Comparison of ENCODE assay signal across 1 cellular context in the genomic region with DNA sequence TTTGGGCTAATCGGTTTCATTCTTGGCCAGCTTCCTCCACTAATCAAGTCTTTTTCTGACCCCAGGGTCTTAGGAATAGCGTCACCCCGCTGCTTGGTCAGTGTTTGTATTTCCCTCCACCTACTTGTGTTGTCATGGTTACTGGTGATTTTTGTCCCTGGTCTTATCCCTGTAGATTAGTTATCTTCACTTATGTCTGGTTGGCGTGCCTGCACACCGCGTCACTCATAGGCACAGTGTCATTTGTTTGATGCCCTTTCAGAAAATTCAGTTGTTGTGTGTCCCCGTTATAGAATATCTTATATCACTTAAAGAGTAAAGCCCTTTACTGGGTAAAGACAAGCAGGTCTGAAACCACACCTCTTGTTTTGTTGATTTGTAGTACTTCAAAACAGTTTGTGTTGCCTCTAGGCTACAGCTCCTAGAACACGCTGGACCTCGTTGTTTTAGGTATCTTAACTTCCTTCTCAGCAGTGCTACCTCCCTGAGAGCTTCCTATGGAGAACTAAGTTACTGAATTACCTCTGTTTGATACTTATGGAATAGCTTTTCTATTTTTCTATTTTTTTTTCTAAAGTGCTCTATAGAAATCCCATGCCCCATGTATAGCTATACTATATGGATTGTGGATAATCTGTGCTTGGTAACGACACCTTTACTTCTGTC.
TF ChIP-seq lines count a peak whose summit lies in the region.

No MANE protein-coding gene starts in this region.

TF ChIP-seq in K562, 482 proteins besides CTCF, POLR2A, EP300 and RAD21 (continued from another document):
- TF ChIP-seq, protein P1, sequence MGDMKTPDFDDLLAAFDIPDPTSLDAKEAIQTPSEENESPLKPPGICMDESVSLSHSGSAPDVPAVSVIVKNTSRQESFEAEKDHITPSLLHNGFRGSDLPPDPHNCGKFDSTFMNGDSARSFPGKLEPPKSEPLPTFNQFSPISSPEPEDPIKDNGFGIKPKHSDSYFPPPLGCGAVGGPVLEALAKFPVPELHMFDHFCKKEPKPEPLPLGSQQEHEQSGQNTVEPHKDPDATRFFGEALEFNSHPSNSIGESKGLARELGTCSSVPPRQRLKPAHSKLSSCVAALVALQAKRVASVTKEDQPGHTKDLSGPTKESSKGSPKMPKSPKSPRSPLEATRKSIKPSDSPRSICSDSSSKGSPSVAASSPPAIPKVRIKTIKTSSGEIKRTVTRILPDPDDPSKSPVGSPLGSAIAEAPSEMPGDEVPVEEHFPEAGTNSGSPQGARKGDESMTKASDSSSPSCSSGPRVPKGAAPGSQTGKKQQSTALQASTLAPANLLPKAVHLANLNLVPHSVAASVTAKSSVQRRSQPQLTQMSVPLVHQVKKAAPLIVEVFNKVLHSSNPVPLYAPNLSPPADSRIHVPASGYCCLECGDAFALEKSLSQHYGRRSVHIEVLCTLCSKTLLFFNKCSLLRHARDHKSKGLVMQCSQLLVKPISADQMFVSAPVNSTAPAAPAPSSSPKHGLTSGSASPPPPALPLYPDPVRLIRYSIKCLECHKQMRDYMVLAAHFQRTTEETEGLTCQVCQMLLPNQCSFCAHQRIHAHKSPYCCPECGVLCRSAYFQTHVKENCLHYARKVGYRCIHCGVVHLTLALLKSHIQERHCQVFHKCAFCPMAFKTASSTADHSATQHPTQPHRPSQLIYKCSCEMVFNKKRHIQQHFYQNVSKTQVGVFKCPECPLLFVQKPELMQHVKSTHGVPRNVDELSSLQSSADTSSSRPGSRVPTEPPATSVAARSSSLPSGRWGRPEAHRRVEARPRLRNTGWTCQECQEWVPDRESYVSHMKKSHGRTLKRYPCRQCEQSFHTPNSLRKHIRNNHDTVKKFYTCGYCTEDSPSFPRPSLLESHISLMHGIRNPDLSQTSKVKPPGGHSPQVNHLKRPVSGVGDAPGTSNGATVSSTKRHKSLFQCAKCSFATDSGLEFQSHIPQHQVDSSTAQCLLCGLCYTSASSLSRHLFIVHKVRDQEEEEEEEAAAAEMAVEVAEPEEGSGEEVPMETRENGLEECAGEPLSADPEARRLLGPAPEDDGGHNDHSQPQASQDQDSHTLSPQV (IDR thresholded peaks at IDR 0.05): no peak
- no peak for TF ChIP-seq TEAD2 (tag; IDR thresholded peaks at IDR 0.05)
- 0 out of 2 replicates have a peak, but pooled peaks have one; percentile 8 for TF ChIP-seq ZNF431 (CRISPR knock-in tag; IDR thresholded peaks at IDR 0.05)
- peak in 1 of 2 experiments; percentile 46; a peak in 1 of 4 replicates for TF ChIP-seq SRF (CRISPR knock-in tag; IDR thresholded peaks at IDR 0.05)
- peak; percentile 11; the same call in 1 of the 2 replicates for TF ChIP-seq HDAC2 (IDR thresholded peaks at IDR 0.05)
- TF ChIP-seq DDX20 (tag; IDR thresholded peaks at IDR 0.05; ENCODE audit: low read depth): no peak
- 0 out of 4 replicates have a peak, but pooled peaks of 1 of the 2 experiments have one; percentile 5 for TF ChIP-seq RCOR1 (IDR thresholded peaks at IDR 0.05; ENCODE audit: borderline replicate concordance in 1 of 2, low read depth in 2 of 2, low read length in 2 of 2)
- TF ChIP-seq CSDE1 (IDR thresholded peaks at IDR 0.05): peak in 1 of 2 experiments; percentile 96; a peak in 2 of 4 replicates
- peak; percentile 97 for TF ChIP-seq FOXJ2 (tag; IDR thresholded peaks at IDR 0.05)
- 0 out of 2 replicates have a peak, but pooled peaks have one; percentile 7 for TF ChIP-seq CBFB (CRISPR knock-in tag; IDR thresholded peaks at IDR 0.05)
- TF ChIP-seq SRSF7 (optimal IDR thresholded peaks at IDR 0.05; ENCODE audit: low read depth, low read length): no peak
- TF ChIP-seq, protein P2, sequence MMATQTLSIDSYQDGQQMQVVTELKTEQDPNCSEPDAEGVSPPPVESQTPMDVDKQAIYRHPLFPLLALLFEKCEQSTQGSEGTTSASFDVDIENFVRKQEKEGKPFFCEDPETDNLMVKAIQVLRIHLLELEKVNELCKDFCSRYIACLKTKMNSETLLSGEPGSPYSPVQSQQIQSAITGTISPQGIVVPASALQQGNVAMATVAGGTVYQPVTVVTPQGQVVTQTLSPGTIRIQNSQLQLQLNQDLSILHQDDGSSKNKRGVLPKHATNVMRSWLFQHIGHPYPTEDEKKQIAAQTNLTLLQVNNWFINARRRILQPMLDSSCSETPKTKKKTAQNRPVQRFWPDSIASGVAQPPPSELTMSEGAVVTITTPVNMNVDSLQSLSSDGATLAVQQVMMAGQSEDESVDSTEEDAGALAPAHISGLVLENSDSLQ (IDR thresholded peaks at IDR 0.05): peak; percentile 77
- peak; percentile 85; the same call in 1 of the 2 replicates for TF ChIP-seq BMI1 (IDR thresholded peaks at IDR 0.05; ENCODE audit: low read length)
- no peak for TF ChIP-seq HDAC6 (IDR thresholded peaks at IDR 0.05; ENCODE audit: low read depth, low read length)
- TF ChIP-seq HLTF (IDR thresholded peaks at IDR 0.05): peak; percentile 38; the same call in 1 of the 2 replicates
- peak; percentile 63; the same call in 1 of the 2 replicates for TF ChIP-seq FOXJ3 (CRISPR knock-in tag; IDR thresholded peaks at IDR 0.05)
- peak; percentile 66; the same call in 1 of the 2 replicates for TF ChIP-seq ZNF407 (IDR thresholded peaks at IDR 0.05; ENCODE audit: low read depth)
- no peak for TF ChIP-seq TAF9B (IDR thresholded peaks at IDR 0.05; ENCODE audit: partially characterized antibody)
- peak in 1 of 2 experiments; percentile 0; a peak in 1 of 4 replicates for TF ChIP-seq FOXK2 (conservative IDR thresholded peaks at IDR 0.05 in 1 of 2, IDR thresholded peaks at IDR 0.05 in 1 of 2; ENCODE audit: low read depth in 2 of 2)
- peak; percentile 3; the same call in 1 of the 2 replicates for TF ChIP-seq TEAD4 (IDR thresholded peaks at IDR 0.05; ENCODE audit: low read length)
- no peak for TF ChIP-seq TEAD4 (CRISPR knock-in tag; IDR thresholded peaks at IDR 0.05; ENCODE audit: borderline replicate concordance)
- peak; percentile 80 for TF ChIP-seq HMBOX1 (IDR thresholded peaks at IDR 0.05)
- TF ChIP-seq, protein P3, sequence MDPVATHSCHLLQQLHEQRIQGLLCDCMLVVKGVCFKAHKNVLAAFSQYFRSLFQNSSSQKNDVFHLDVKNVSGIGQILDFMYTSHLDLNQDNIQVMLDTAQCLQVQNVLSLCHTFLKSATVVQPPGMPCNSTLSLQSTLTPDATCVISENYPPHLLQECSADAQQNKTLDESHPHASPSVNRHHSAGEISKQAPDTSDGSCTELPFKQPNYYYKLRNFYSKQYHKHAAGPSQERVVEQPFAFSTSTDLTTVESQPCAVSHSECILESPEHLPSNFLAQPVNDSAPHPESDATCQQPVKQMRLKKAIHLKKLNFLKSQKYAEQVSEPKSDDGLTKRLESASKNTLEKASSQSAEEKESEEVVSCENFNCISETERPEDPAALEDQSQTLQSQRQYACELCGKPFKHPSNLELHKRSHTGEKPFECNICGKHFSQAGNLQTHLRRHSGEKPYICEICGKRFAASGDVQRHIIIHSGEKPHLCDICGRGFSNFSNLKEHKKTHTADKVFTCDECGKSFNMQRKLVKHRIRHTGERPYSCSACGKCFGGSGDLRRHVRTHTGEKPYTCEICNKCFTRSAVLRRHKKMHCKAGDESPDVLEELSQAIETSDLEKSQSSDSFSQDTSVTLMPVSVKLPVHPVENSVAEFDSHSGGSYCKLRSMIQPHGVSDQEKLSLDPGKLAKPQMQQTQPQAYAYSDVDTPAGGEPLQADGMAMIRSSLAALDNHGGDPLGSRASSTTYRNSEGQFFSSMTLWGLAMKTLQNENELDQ (CRISPR knock-in tag; IDR thresholded peaks at IDR 0.05; ENCODE audit: borderline replicate concordance): 0 out of 2 replicates have a peak, but pooled peaks have one; percentile 22
- TF ChIP-seq RFX1 (IDR thresholded peaks at IDR 0.05): peak; percentile 99
- 0 out of 2 replicates have a peak, but pooled peaks have one; percentile 31 for TF ChIP-seq GATA2 (CRISPR knock-in tag; IDR thresholded peaks at IDR 0.05)
- TF ChIP-seq JUND (IDR thresholded peaks at IDR 0.05; ENCODE audit: borderline replicate concordance, low read depth, low read length): no peak
- 0 out of 3 replicates have a peak, but pooled peaks have one; percentile 32 for TF ChIP-seq JUND (tag; IDR thresholded peaks at IDR 0.05; ENCODE audit: borderline replicate concordance, low read depth, low read length)
- TF ChIP-seq, protein P4, sequence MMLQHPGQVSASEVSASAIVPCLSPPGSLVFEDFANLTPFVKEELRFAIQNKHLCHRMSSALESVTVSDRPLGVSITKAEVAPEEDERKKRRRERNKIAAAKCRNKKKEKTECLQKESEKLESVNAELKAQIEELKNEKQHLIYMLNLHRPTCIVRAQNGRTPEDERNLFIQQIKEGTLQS (IDR thresholded peaks at IDR 0.05): peak; percentile 47; the same call in 1 of the 2 replicates
- TF ChIP-seq, protein P4 (CRISPR knock-in tag; conservative IDR thresholded peaks at IDR 0.05): no peak
- peak; percentile 40 for TF ChIP-seq TBP (optimal IDR thresholded peaks at IDR 0.05; ENCODE audit: low read depth, low read length)
- TF ChIP-seq RBBP5 (IDR thresholded peaks at IDR 0.05; ENCODE audit: borderline replicate concordance, insufficient read depth, low read length, poor library complexity, severe bottlenecking): no peak
- TF ChIP-seq NFIC (IDR thresholded peaks at IDR 0.05): 0 out of 2 replicates have a peak, but pooled peaks have one; percentile 18
- TF ChIP-seq ZNF347 (CRISPR knock-in tag; IDR thresholded peaks at IDR 0.05; ENCODE audit: low read depth): no peak
- TF ChIP-seq GTF2E2 (tag; IDR thresholded peaks at IDR 0.05): 0 out of 2 replicates have a peak, but pooled peaks have one; percentile 56
- TF ChIP-seq DPF2 (IDR thresholded peaks at IDR 0.05): peak; percentile 49; the same call in 1 of the 2 replicates
